In the genomic region with DNA sequence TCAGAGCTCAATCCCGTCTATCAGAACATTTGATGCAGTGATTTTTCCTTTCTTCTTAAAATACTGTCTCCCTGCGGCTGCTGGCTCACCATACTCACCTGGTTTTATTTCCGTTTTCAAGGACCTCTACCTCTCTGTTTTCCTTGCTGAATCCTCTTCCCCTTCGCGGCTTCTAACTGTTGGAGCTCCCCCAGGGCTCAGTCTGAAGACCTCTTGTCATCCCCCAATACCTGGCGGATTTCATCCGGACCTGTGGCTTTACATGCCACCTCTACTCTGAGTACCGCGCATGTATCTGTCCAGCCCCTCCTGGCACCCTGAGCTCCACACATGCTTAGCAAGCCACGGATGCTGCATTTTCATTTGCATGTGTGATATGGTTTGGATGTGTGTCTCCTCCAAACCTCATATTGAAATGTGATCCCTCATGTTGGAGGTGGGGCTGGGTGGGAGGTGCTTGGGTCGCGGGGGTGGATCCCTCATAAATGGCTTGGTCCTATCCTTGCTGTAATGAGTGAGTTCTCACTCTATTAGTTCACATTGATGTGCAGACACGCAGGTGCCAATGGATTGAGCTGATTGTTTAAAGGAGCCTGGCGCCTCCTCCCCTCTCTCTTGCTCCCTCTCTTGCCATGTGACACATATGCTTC, we compare ENCODE assay signal across 12 cellular contexts.
"Had no signal": no experiment of that assay in that cellular context is flagged by ENCODE, and none has a peak within 500 bp of the region (broad histone marks: within the 10 kb centered on the region; RNA-seq: fewer than 3 reads in every experiment).

No MANE protein-coding gene starts in this region.

- H3K4me3 ChIP-seq: gastrocnemius medialis, heart left ventricle, left lung, thoracic aorta, upper lobe of right lung had no signal

- DNase-seq: activated CD4-positive, alpha-beta T cell treated with anti-CD3 and anti-CD28 coated beads, Interleukin-2, amount 50 U/mL, for 4 hours; activated naive CD4-positive, alpha-beta T cell treated with anti-CD3 and anti-CD28 coated beads, Interleukin-2, amount 10 ng/mL, durations not matched to agents 7 days and 5 days; gastrocnemius medialis; heart left ventricle; left lung; naive thymus-derived CD4-positive, alpha-beta T cell; posterior cingulate gyrus; retina; stimulated activated CD4-positive, alpha-beta T cell treated with anti-CD3 and anti-CD28 coated beads, Interleukin-12 subunit alpha, Interleukin-12 subunit beta, amount 100 ng/mL, for 4 hours; stimulated activated CD4-positive, alpha-beta T cell treated with anti-CD3 and anti-CD28 coated beads, Interleukin-2, amount 100 ng/mL, for 24 hours; upper lobe of right lung had no signal
